Comparison of ENCODE assay signal across 16 cellular contexts in genomic region chr10:91536101-91536500, GRCh38.
A peak's percentile ranks its signal among the peaks of the same experiment; 100 is the strongest.
DNase-seq lines count a peak whose midpoint lies in the region; ATAC-seq, FAIRE-seq and TF ChIP-seq lines count a peak whose summit lies in the region.
"Had no signal": no experiment of that assay in that cellular context is flagged by ENCODE, and none has a peak within 500 bp of the region (broad histone marks: within the 10 kb centered on the region; RNA-seq: fewer than 3 reads in every experiment).

No MANE protein-coding gene starts in this region.

- no peaks in the 10 kb centered on the region for H3K36me3 ChIP-seq in GM23248 (ENCODE audit: low read depth)
- H3K36me3 ChIP-seq in H1 (ENCODE audit: control insufficient read depth in 2 of 4, insufficient read depth in 4 of 4, low read length in 3 of 4) = no peaks in the 10 kb centered on the region
- no peaks in the 10 kb centered on the region for H3K36me3 ChIP-seq in kidney (ENCODE audit: control insufficient read depth in 1 of 2, insufficient read depth in 2 of 2, low read length in 2 of 2)
- H3K36me3 ChIP-seq in upper lobe of right lung = no peaks in the 10 kb centered on the region
- H3K36me3 ChIP-seq in Caco-2 (ENCODE audit: control insufficient read depth, insufficient read depth, low read length) = no peaks in the 10 kb centered on the region

- H3K23ac ChIP-seq in H1 (ENCODE audit: insufficient read length) = no peak overlapping the region

- H3K4me3 ChIP-seq in GM23248 (no peak overlapping the region), H1 (ENCODE audit: extremely low read depth in 1 of 4, insufficient read depth in 2 of 4, low read depth in 3 of 4, low read length in 4 of 4) (no peak overlapping the region), kidney (ENCODE audit: low read length in 2 of 2) (no peak overlapping the region), upper lobe of right lung (no peak overlapping the region), Caco-2 (ENCODE audit: low read depth, low read length) (no peak overlapping the region)

- H4K91ac ChIP-seq in H1 (replicated peaks; ENCODE audit: insufficient read length, low read length) = no peak overlapping the region

- no peak overlapping the region for H3K27ac ChIP-seq in GM23248
- H3K27ac ChIP-seq in H1 (ENCODE audit: low read depth, low read length) = no peak overlapping the region
- no peak overlapping the region for H3K27ac ChIP-seq in kidney (ENCODE audit: low read depth in 2 of 2, low read length in 2 of 2)
- H3K27ac ChIP-seq in upper lobe of right lung = no peak overlapping the region
- H3K27ac ChIP-seq: parathyroid adenoma had no signal

- BruUV-seq in Caco-2 (replicated peaks; lab: Mats Ljungman, UMichigan) = no TSS peak

- H3K79me2 ChIP-seq in GM23248 (ENCODE audit: insufficient read depth) (no peaks in the 10 kb centered on the region), H1 (ENCODE audit: control insufficient read depth in 1 of 2, insufficient read depth in 2 of 2, low read length in 2 of 2) (no peaks in the 10 kb centered on the region)
- H3K79me2 ChIP-seq: parathyroid adenoma had no signal

- no peak for TF ChIP-seq POLR2A in H1 (IDR thresholded peaks at IDR 0.05; ENCODE audit: control extremely low read depth in 1 of 2, low read depth in 2 of 2, low read length in 2 of 2)

- H3K4me1 Mint-ChIP-seq in Caco-2 (ENCODE audit: low read depth, unreplicated experiment) = no peaks in the 10 kb centered on the region
- H3K4me1 Mint-ChIP-seq: activated naive CD8-positive, alpha-beta T cell treated with anti-CD3 and anti-CD28 coated beads, Interleukin-2, amount 50 U/mL, for 24 hours had no signal

- CTCF ChIA-PET in H1 (lab: Charles Lee; ENCODE audit: partially characterized antibody) = interaction anchor here (1.1 kb wide), 1 partner anchor 99 kb away, joined by 4 read pairs; no protein-coding TSS in a partner anchor
- CTCF ChIA-PET in Caco-2 (lab: Charles Lee) = no interaction called here

- H3K18ac ChIP-seq in H1 (ENCODE audit: extremely low read depth, low read length) = no peak overlapping the region

- in situ Hi-C loops in GM23248 (cut with MboI) = no loop called here

- no peak overlapping the region for H2AFZ ChIP-seq in GM23248
- H2AFZ ChIP-seq in H1 (ENCODE audit: low read length) = no peak overlapping the region
- H2AFZ ChIP-seq: parathyroid adenoma had no signal

- no peak overlapping the region for H3K4me3 Mint-ChIP-seq in Caco-2 (ENCODE audit: unreplicated experiment)
- H3K4me3 Mint-ChIP-seq: activated CD4-positive, alpha-beta memory T cell treated with anti-CD3 and anti-CD28 coated beads for 36 hours; activated naive CD8-positive, alpha-beta T cell treated with anti-CD3 and anti-CD28 coated beads, Interleukin-2, amount 50 U/mL, for 24 hours; activated T-helper 1 cell treated with anti-CD3 and anti-CD28 coated beads, Interleukin-12 subunit alpha, Interleukin-12 subunit beta, Interleukin-2, Interleukin-4 antibody, amounts not matched to agents 30 ng/mL and 10 ng/mL and 1 ng/mL, durations not matched to agents 14 hours and 24 hours and 36 hours; CD4-positive, alpha-beta T cell had no signal

- H3K27me3 Mint-ChIP-seq in Caco-2 (ENCODE audit: insufficient read depth, unreplicated experiment) = peaks cover 5% of the 10 kb centered on the region

- no peak for TF ChIP-seq EP300 in H1 (IDR thresholded peaks at IDR 0.05; ENCODE audit: borderline replicate concordance in 1 of 2, low read depth in 2 of 2, low read length in 2 of 2)

- H2BK5ac ChIP-seq in H1 (ENCODE audit: low read depth, low read length) = peak overlapping the region; percentile 4; the same call in 1 of the 2 replicates

- H3F3A ChIP-seq in GM23248 (ENCODE audit: insufficient read depth) = no peaks in the 10 kb centered on the region

- no peak overlapping the region for H4K8ac ChIP-seq in H1 (ENCODE audit: extremely low read depth, insufficient read depth, low read length)

- H4K20me1 ChIP-seq in GM23248 (ENCODE audit: insufficient read depth) (no peaks in the 10 kb centered on the region), H1 (replicated peaks in 1 of 2; ENCODE audit: control insufficient read depth in 1 of 2, insufficient read depth in 2 of 2, low read length in 2 of 2) (no peaks in the 10 kb centered on the region)

- no peak for TF ChIP-seq RAD21 in H1 (IDR thresholded peaks at IDR 0.05 in 1 of 2, conservative IDR thresholded peaks at IDR 0.05 in 1 of 2; ENCODE audit: low read depth in 2 of 2, low read length in 2 of 2)

- FAIRE-seq in H1 (lab: Jason Lieb, UNC) = no peak
- no peak for FAIRE-seq in kidney (lab: Jason Lieb, UNC)
- FAIRE-seq: H54, TTC549 had no signal

- no peak overlapping the region for H3K14ac ChIP-seq in H1 (ENCODE audit: insufficient read length)

- no peaks in the 10 kb centered on the region for H3K36me3 Mint-ChIP-seq in Caco-2 (ENCODE audit: insufficient read depth, unreplicated experiment)
- H3K36me3 Mint-ChIP-seq: activated CD4-positive, alpha-beta memory T cell treated with anti-CD3 and anti-CD28 coated beads for 36 hours had no signal

- H3K9me3 Mint-ChIP-seq in Caco-2 (ENCODE audit: unreplicated experiment) = no peaks in the 10 kb centered on the region
- H3K9me3 Mint-ChIP-seq: activated naive CD8-positive, alpha-beta T cell treated with anti-CD3 and anti-CD28 coated beads, Interleukin-2, amount 50 U/mL, for 24 hours; activated T-helper 1 cell treated with anti-CD3 and anti-CD28 coated beads, Interleukin-12 subunit alpha, Interleukin-12 subunit beta, Interleukin-2, Interleukin-4 antibody, amounts not matched to agents 30 ng/mL and 10 ng/mL and 1 ng/mL, durations not matched to agents 14 hours and 24 hours and 36 hours; CD4-positive, alpha-beta T cell had no signal

- no peaks in the 10 kb centered on the region for H3K9me3 ChIP-seq in GM23248 (ENCODE audit: low read depth)
- H3K9me3 ChIP-seq in H1 (ENCODE audit: insufficient read depth in 2 of 2, low read depth in 1 of 2, low read length in 1 of 2) = peaks cover 0 to 8% of the 10 kb centered on the region in 2 experiments; a peak in 1 of 4 replicates
- no peaks in the 10 kb centered on the region for H3K9me3 ChIP-seq in kidney (ENCODE audit: control insufficient read depth in 1 of 2, low read length in 2 of 2)
- H3K9me3 ChIP-seq in upper lobe of right lung = no peaks in the 10 kb centered on the region
- H3K9me3 ChIP-seq in Caco-2 = no peaks in the 10 kb centered on the region

- H4K5ac ChIP-seq in H1 (ENCODE audit: insufficient read length, low read depth, low read length) = no peak overlapping the region

- no peak overlapping the region for H3K27ac Mint-ChIP-seq in Caco-2 (ENCODE audit: unreplicated experiment)
- H3K27ac Mint-ChIP-seq: activated CD4-positive, alpha-beta memory T cell treated with anti-CD3 and anti-CD28 coated beads for 36 hours; activated naive CD8-positive, alpha-beta T cell treated with anti-CD3 and anti-CD28 coated beads, Interleukin-2, amount 50 U/mL, for 24 hours; activated T-helper 1 cell treated with anti-CD3 and anti-CD28 coated beads, Interleukin-12 subunit alpha, Interleukin-12 subunit beta, Interleukin-2, Interleukin-4 antibody, amounts not matched to agents 30 ng/mL and 10 ng/mL and 1 ng/mL, durations not matched to agents 14 hours and 24 hours and 36 hours; CD4-positive, alpha-beta T cell had no signal

- H2BK15ac ChIP-seq in H1 (ENCODE audit: low read length) = no peak overlapping the region

- no peak overlapping the region for H2AK5ac ChIP-seq in H1 (ENCODE audit: low read depth, low read length)

- no peak overlapping the region for H2BK120ac ChIP-seq in H1 (replicated peaks; ENCODE audit: low read depth, low read length)

- DNase-seq in GM23248 (peak; percentile 76), H1 (ENCODE audit: low read depth in 1 of 2, low spot score in 2 of 2) (no peak), kidney (peak; percentile 82), upper lobe of right lung (no peak), COLO829 (ENCODE audit: low spot score) (no peak), Caco-2 (no peak)
- DNase-seq: activated CD4-positive, alpha-beta memory T cell treated with anti-CD3 and anti-CD28 coated beads for 36 hours; activated naive CD8-positive, alpha-beta T cell treated with anti-CD3 and anti-CD28 coated beads, Interleukin-2, amount 50 U/mL, for 24 hours; CD4-positive, alpha-beta T cell; NCI-H1930; stimulated activated CD4-positive, alpha-beta T cell treated with anti-CD3 and anti-CD28 coated beads, Interleukin-15, amount 100 ng/mL, for 24 hours had no signal

- TF ChIP-seq CTCF in H1 (IDR thresholded peaks at IDR 0.05; ENCODE audit: control extremely low read depth in 1 of 3, insufficient read depth in 1 of 3, low read depth in 1 of 3, low read length in 3 of 3) (no peak), kidney (IDR thresholded peaks at IDR 0.05; ENCODE audit: borderline replicate concordance, extremely low read depth, insufficient read depth) (no peak), upper lobe of right lung (IDR thresholded peaks at IDR 0.05) (no peak), Caco-2 (IDR thresholded peaks at IDR 0.05; ENCODE audit: insufficient read depth in 1 of 2, low read depth in 1 of 2, low read length in 1 of 2, severe bottlenecking in 1 of 2, unreplicated experiment in 1 of 2) (no peak)

- no peaks in the 10 kb centered on the region for H3K23me2 ChIP-seq in H1 (ENCODE audit: low read depth, low read length)

- intact Hi-C loops in kidney (cut with DNase I) = no loop called here
- intact Hi-C loops in upper lobe of right lung (cut with DNase I) = no loop called here
- intact Hi-C loops in Caco-2 (cut with micrococcal nuclease; ENCODE audit: unreplicated experiment) = no loop called here

- no peaks in the 10 kb centered on the region for H3K9me2 ChIP-seq in GM23248 (ENCODE audit: insufficient read depth)

- ATAC-seq in upper lobe of right lung = peak; percentile 55
- no peak for ATAC-seq in HG03095 (IDR thresholded peaks at IDR 0.05; ENCODE audit: unreplicated experiment)
- ATAC-seq: activated naive CD8-positive, alpha-beta T cell treated with anti-CD3 and anti-CD28 coated beads, Interleukin-2, amount 50 U/mL, for 24 hours had no signal

- 11 to 23% methylated on average over 3 of the region's 3 CpGs for WGBS in GM23248 (ENCODE audit: low coverage in 1 of 2, low lambda C conversion rate in 2 of 2, missing lambda C conversion rate in 2 of 2), 2 experiments
- 83% methylated on average over 1 of the region's 3 CpGs; no CpG with 5 or more reads in 1 of the 2 experiments for WGBS in H1 (ENCODE audit: extremely low coverage in 1 of 2, insufficient coverage in 1 of 2, insufficient read length in 1 of 2, insufficient replicate concordance in 2 of 2, low coverage in 1 of 2, low lambda C conversion rate in 2 of 2, missing lambda C conversion rate in 1 of 2), 2 experiments

- H3K4ac ChIP-seq in H1 (replicated peaks; ENCODE audit: insufficient read length, low read depth, low read length) = no peak overlapping the region

- H3K4me1 ChIP-seq in GM23248 (ENCODE audit: insufficient read depth) (no peaks in the 10 kb centered on the region; the same call in 1 of the 2 replicates), H1 (replicated peaks in 1 of 4; ENCODE audit: control insufficient read depth in 3 of 4, insufficient read depth in 4 of 4, low read length in 3 of 4) (no peaks in the 10 kb centered on the region), kidney (ENCODE audit: control insufficient read depth in 1 of 2, insufficient read depth in 1 of 2, low read depth in 1 of 2, low read length in 2 of 2) (peaks cover 0 to 3% of the 10 kb centered on the region in 2 donors), upper lobe of right lung (no peaks in the 10 kb centered on the region), Caco-2 (no peaks in the 10 kb centered on the region)
- H3K4me1 ChIP-seq: parathyroid adenoma had no signal

- H3K4me2 ChIP-seq in GM23248 (ENCODE audit: unreplicated experiment) (no peak overlapping the region), H1 (ENCODE audit: insufficient read depth in 1 of 2, low read depth in 2 of 2, low read length in 2 of 2) (no peak overlapping the region)

- POLR2A ChIA-PET in H1 (lab: Charles Lee; ENCODE audit: partially characterized antibody) = no interaction called here
- POLR2A ChIA-PET in Caco-2 (lab: Charles Lee) = no interaction called here

- H3K79me1 ChIP-seq in H1 (ENCODE audit: low read depth, low read length) = no peaks in the 10 kb centered on the region

- H3K9ac ChIP-seq in GM23248 = no peak overlapping the region
- H3K9ac ChIP-seq in H1 (replicated peaks in 1 of 4; ENCODE audit: extremely low read depth in 1 of 4, low read depth in 3 of 4, low read length in 3 of 4) = no peak overlapping the region
- no peak overlapping the region for H3K9ac ChIP-seq in kidney (ENCODE audit: low read length in 2 of 2)
- H3K9ac ChIP-seq: parathyroid adenoma had no signal

- H2BK20ac ChIP-seq in H1 (ENCODE audit: low read length) = no peak overlapping the region

- H2BK12ac ChIP-seq in H1 (ENCODE audit: low read depth, low read length) = no peak overlapping the region

- H3K27me3 ChIP-seq in GM23248 (replicated peaks; ENCODE audit: insufficient read depth) (no peaks in the 10 kb centered on the region), H1 (replicated peaks in 1 of 4; ENCODE audit: control insufficient read depth in 3 of 4, extremely low read depth in 1 of 4, insufficient read depth in 3 of 4, low read length in 3 of 4) (no peaks in the 10 kb centered on the region), upper lobe of right lung (no peaks in the 10 kb centered on the region), Caco-2 (replicated peaks; ENCODE audit: control insufficient read depth, insufficient read depth, low read length) (no peaks in the 10 kb centered on the region; the same call in 1 of the 2 replicates)

- H3K56ac ChIP-seq in H1 (replicated peaks; ENCODE audit: insufficient read length, low read depth, low read length) = no peak overlapping the region

Comparison
In these comparisons a context has a peak if more than half of its experiments do, and no peak if none do; other contexts are left out.
1. DNase-seq: peak in GM23248 (single experiment) and kidney (single experiment); none in H1 (0 of 2), upper lobe of right lung (single experiment), COLO829 (single experiment) and Caco-2 (0 of 2).